21 cellular contexts compared by ENCODE assay signal in genomic region chr5:51987679-51988209, GRCh38.
DNase-seq lines count a peak whose midpoint lies in the region; ATAC-seq, FAIRE-seq and TF ChIP-seq lines count a peak whose summit lies in the region.
"Had no signal": no experiment of that assay in that cellular context is flagged by ENCODE, and none has a peak within 500 bp of the region (broad histone marks: within the 10 kb centered on the region; RNA-seq: fewer than 3 reads in every experiment).

No MANE protein-coding gene starts in this region.

- no peaks in the 10 kb centered on the region for H4K20me1 ChIP-seq in DND-41 (ENCODE audit: insufficient read depth, low read length)

- ATAC-seq in DND-41 (ENCODE audit: insufficient read depth, low read depth) (0 out of 3 replicates have a peak, but pooled peaks have one; percentile 27), GM19397 (IDR thresholded peaks at IDR 0.05; ENCODE audit: unreplicated experiment) (no peak)
- ATAC-seq in activated CD8-positive, alpha-beta T cell treated with anti-CD3 and anti-CD28 coated beads for 36 hours, result no peak
- ATAC-seq: Right ventricle myocardium inferior had no signal

- no peaks in the 10 kb centered on the region for H3K27me3 Mint-ChIP-seq in activated CD8-positive, alpha-beta T cell treated with anti-CD3 and anti-CD28 coated beads for 36 hours

- CTCF ChIA-PET in activated CD8-positive, alpha-beta T cell treated with anti-CD3 and anti-CD28 coated beads for 36 hours (lab: Charles Lee), result interaction anchor here (0.9 kb wide), 1 partner anchor 11 kb away, joined by 3 read pairs; no protein-coding TSS in a partner anchor

- H3K27me3 ChIP-seq in DND-41 (ENCODE audit: insufficient read depth, low read length, poor library complexity) (no peaks in the 10 kb centered on the region), bronchial epithelial cell (ENCODE audit: control insufficient read depth, insufficient read depth, low read length) (no peaks in the 10 kb centered on the region)
- H3K27me3 ChIP-seq: MG63, SJSA1 had no signal

- no peak overlapping the region for H3K4me3 Mint-ChIP-seq in activated CD8-positive, alpha-beta T cell treated with anti-CD3 and anti-CD28 coated beads for 36 hours

- no peak overlapping the region for H3K27ac Mint-ChIP-seq in activated CD8-positive, alpha-beta T cell treated with anti-CD3 and anti-CD28 coated beads for 36 hours

- no peaks in the 10 kb centered on the region for H3K4me1 ChIP-seq in DND-41 (ENCODE audit: insufficient read depth, low read length)
- H3K4me1 ChIP-seq: SJSA1 had no signal

- no peaks in the 10 kb centered on the region for H3K4me1 Mint-ChIP-seq in activated CD8-positive, alpha-beta T cell treated with anti-CD3 and anti-CD28 coated beads for 36 hours (ENCODE audit: low read depth)

- POLR2A ChIA-PET in activated CD8-positive, alpha-beta T cell treated with anti-CD3 and anti-CD28 coated beads for 36 hours (lab: Charles Lee), result no interaction called here

- FAIRE-seq in bronchial epithelial cell (lab: Jason Lieb, UNC), result peak; percentile 28
- FAIRE-seq: D721Med, GM19239 had no signal

- H3K9me3 ChIP-seq in DND-41 (ENCODE audit: insufficient read depth, low read length, severe bottlenecking), result no peaks in the 10 kb centered on the region
- H3K9me3 ChIP-seq: MG63, SJSA1 had no signal

- TF ChIP-seq CTCF in DND-41 (IDR thresholded peaks at IDR 0.05; ENCODE audit: borderline replicate concordance, extremely low read depth, low read length, poor library complexity, severe bottlenecking), result no peak
- TF ChIP-seq CTCF in bronchial epithelial cell (IDR thresholded peaks at IDR 0.05; ENCODE audit: insufficient read depth, low read length, severe bottlenecking), result no peak
- TF ChIP-seq CTCF in activated CD8-positive, alpha-beta T cell treated with anti-CD3 and anti-CD28 coated beads for 36 hours (IDR thresholded peaks at IDR 0.05), result no peak

- no peak overlapping the region for H3K27ac ChIP-seq in DND-41 (ENCODE audit: low read length)
- H3K27ac ChIP-seq: SJSA1 had no signal

- H3K4me2 ChIP-seq in DND-41 (ENCODE audit: insufficient read depth, low read length), result no peak overlapping the region

- no peaks in the 10 kb centered on the region for H3K36me3 Mint-ChIP-seq in activated CD8-positive, alpha-beta T cell treated with anti-CD3 and anti-CD28 coated beads for 36 hours (ENCODE audit: low read depth)

- H3K9ac ChIP-seq in DND-41 (ENCODE audit: low read depth, low read length), result no peak overlapping the region

- no peak overlapping the region for H3K4me3 ChIP-seq in DND-41 (ENCODE audit: low read depth in 1 of 2, low read length in 2 of 2)
- H3K4me3 ChIP-seq in bronchial epithelial cell (ENCODE audit: low read depth, low read length), result no peak overlapping the region
- H3K4me3 ChIP-seq: MG63, SJSA1 had no signal

- no peaks in the 10 kb centered on the region for H3K79me2 ChIP-seq in DND-41 (ENCODE audit: insufficient read depth, low read length)

- no peak overlapping the region for H2AFZ ChIP-seq in DND-41 (ENCODE audit: low read depth, low read length)

- no peaks in the 10 kb centered on the region for H3K9me3 Mint-ChIP-seq in activated CD8-positive, alpha-beta T cell treated with anti-CD3 and anti-CD28 coated beads for 36 hours

- intact Hi-C loops in activated CD8-positive, alpha-beta T cell treated with anti-CD3 and anti-CD28 coated beads for 36 hours (cut with micrococcal nuclease), result no loop called here

- DNase-seq in NCI-H2081 (lab: John Stamatoyannopoulos, UW) (peak; percentile 42 to 64), NCI-H2081 treated with DMSO at 0.1 percent for 48 hours (lab: John Stamatoyannopoulos, UW) (no peak), DND-41 (no peak), NCI-H524 treated with DMSO at 0.1 percent for 48 hours (lab: John Stamatoyannopoulos, UW) (peak; percentile 14), bronchial epithelial cell (ENCODE audit: low read depth) (no peak), hepatic stellate cell (ENCODE audit: low spot score) (no peak)
- DNase-seq in activated CD8-positive, alpha-beta T cell treated with anti-CD3 and anti-CD28 coated beads for 36 hours, result no peak
- DNase-seq: 8988T, DMS53, EL, GF-D8, MG63, NCI-H1048, NCI-H1436 treated with DMSO at 0.1 percent for 48 hours, NCI-H2029 treated with DMSO at 0.1 percent for 48 hours, NCI-H510A treated with DMSO at 0.1 percent for 48 hours had no signal

- no peaks in the 10 kb centered on the region for H3K36me3 ChIP-seq in DND-41 (ENCODE audit: insufficient read depth, low read length)
- H3K36me3 ChIP-seq in bronchial epithelial cell (ENCODE audit: control insufficient read depth, insufficient read depth, low read length), result no peaks in the 10 kb centered on the region
- H3K36me3 ChIP-seq: MG63, SJSA1 had no signal

Comparison
In these comparisons a context has a peak if more than half of its experiments do, and no peak if none do; other contexts are left out.
1. DNase-seq: peak in NCI-H2081 (2 of 2) and NCI-H524 treated with DMSO at 0.1 percent for 48 hours (single experiment); none in NCI-H2081 treated with DMSO at 0.1 percent for 48 hours (single experiment), DND-41 (single experiment), bronchial epithelial cell (single experiment), activated CD8-positive, alpha-beta T cell treated with anti-CD3 and anti-CD28 coated beads for 36 hours (single experiment) and hepatic stellate cell (single experiment).